Comparison of ENCODE assay signal across 9 cellular contexts in the genomic region with DNA sequence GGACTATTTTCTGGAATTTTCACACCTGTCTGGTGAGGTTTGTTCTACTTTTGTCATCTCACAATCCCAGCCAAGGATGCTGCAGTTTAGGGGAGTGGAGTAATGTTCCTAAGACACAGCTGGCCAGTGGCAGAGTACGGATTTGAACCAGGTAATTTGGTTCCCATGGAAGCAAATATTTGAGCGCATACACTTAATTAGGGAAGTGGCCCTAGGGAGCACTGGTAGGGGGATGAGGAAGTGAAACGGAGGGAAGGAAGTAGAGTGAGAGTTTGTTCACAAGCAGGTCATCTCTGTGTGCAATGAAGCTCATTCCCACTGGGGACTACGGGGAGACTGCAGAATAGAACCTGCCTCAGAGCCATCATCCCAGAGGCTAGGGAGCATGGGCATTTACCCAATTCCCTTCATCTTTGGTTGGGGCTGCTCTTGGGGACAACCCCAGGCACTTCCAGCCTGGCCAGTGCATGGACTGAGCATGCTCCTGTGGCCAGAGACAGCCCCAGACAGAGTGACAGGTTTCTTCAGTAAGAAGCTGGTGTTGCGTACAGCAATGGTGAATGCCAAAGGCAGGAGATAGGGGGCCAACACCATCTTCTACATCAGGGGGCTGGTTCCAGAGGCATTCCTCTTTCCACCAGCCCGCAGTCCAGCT.
DNase-seq lines count a peak whose midpoint lies in the region; ATAC-seq and TF ChIP-seq lines count a peak whose summit lies in the region.
"Had no signal": no experiment of that assay in that cellular context is flagged by ENCODE, and none has a peak within 500 bp of the region (broad histone marks: within the 10 kb centered on the region; RNA-seq: fewer than 3 reads in every experiment).

No MANE protein-coding gene starts in this region.

- no peak overlapping the region for H3K27ac Mint-ChIP-seq in activated CD4-positive, alpha-beta memory T cell treated with anti-CD3 and anti-CD28 coated beads for 36 hours

- peaks cover 13% of the 10 kb centered on the region for H3K4me1 ChIP-seq in effector memory CD4-positive, alpha-beta T cell (ENCODE audit: control insufficient read depth, insufficient read depth, low read length, poor library complexity, severe bottlenecking)

- POLR2A ChIA-PET in activated CD4-positive, alpha-beta memory T cell treated with anti-CD3 and anti-CD28 coated beads for 36 hours (lab: Charles Lee) = interaction anchor here (0.6 kb wide), 1 partner anchor 89 kb away, joined by 3 read pairs; no protein-coding TSS in a partner anchor

- intact Hi-C loops in activated CD4-positive, alpha-beta memory T cell treated with anti-CD3 and anti-CD28 coated beads for 36 hours (cut with micrococcal nuclease) = loop anchor here (5.0 to 10.0 kb wide), 3 partner anchors 105 to 377 kb away; a partner anchor contains a TSS

- TF ChIP-seq CTCF in choroid plexus epithelial cell (conservative IDR thresholded peaks at IDR 0.05; ENCODE audit: low read depth, low read length) = no peak

- no peak overlapping the region for H3K4me3 ChIP-seq in choroid plexus epithelial cell (ENCODE audit: low read depth, low read length)
- H3K4me3 ChIP-seq in effector memory CD4-positive, alpha-beta T cell (ENCODE audit: insufficient read depth, low read depth, low read length, poor library complexity, severe bottlenecking) = no peak overlapping the region

- H3K9me3 ChIP-seq in effector memory CD4-positive, alpha-beta T cell (ENCODE audit: control insufficient read depth, low read length) = no peaks in the 10 kb centered on the region

- CTCF ChIA-PET in activated CD4-positive, alpha-beta memory T cell treated with anti-CD3 and anti-CD28 coated beads for 36 hours (lab: Charles Lee) = interaction anchor here (0.5 to 1.1 kb wide), 3 partner anchors 168 to 227 kb away, joined by 3 to 4 read pairs (median 3); no protein-coding TSS in a partner anchor

- peak; percentile 52 for ATAC-seq in GM19455 (IDR thresholded peaks at IDR 0.05; ENCODE audit: unreplicated experiment)
- ATAC-seq in HG03342 (IDR thresholded peaks at IDR 0.05; ENCODE audit: unreplicated experiment) = peak; percentile 74
- ATAC-seq: natural killer cell treated with Interleukin-12 subunit alpha and Interleukin-12 subunit beta and Interleukin-15 and Interleukin-18, amount 100 ng/mL, for 72 hours had no signal

- no peaks in the 10 kb centered on the region for H3K36me3 Mint-ChIP-seq in activated CD4-positive, alpha-beta memory T cell treated with anti-CD3 and anti-CD28 coated beads for 36 hours
- H3K36me3 Mint-ChIP-seq: natural killer cell treated with Interleukin-12 subunit alpha and Interleukin-12 subunit beta and Interleukin-15 and Interleukin-18, amount 100 ng/mL, for 72 hours had no signal

- no peak overlapping the region for H3K27ac ChIP-seq in effector memory CD4-positive, alpha-beta T cell (ENCODE audit: insufficient read depth, low read length, poor library complexity, severe bottlenecking)

- H3K9me3 Mint-ChIP-seq in activated CD4-positive, alpha-beta memory T cell treated with anti-CD3 and anti-CD28 coated beads for 36 hours = no peaks in the 10 kb centered on the region
- H3K9me3 Mint-ChIP-seq: natural killer cell treated with Interleukin-12 subunit alpha and Interleukin-12 subunit beta and Interleukin-15 and Interleukin-18, amount 100 ng/mL, for 72 hours had no signal

- H3K4me1 Mint-ChIP-seq in activated CD4-positive, alpha-beta memory T cell treated with anti-CD3 and anti-CD28 coated beads for 36 hours (ENCODE audit: low read depth) = peaks cover 22% of the 10 kb centered on the region

- DNase-seq in CD1c-positive myeloid dendritic cell (ENCODE audit: extremely low spot score) = peak; percentile 91
- peak; percentile 47 for DNase-seq in choroid plexus epithelial cell (ENCODE audit: low read depth)
- no peak for DNase-seq in NCI-H82 (lab: John Stamatoyannopoulos, UW)
- no peak for DNase-seq in effector memory CD4-positive, alpha-beta T cell
- DNase-seq in activated CD4-positive, alpha-beta memory T cell treated with anti-CD3 and anti-CD28 coated beads for 36 hours = no peak
- no peak for DNase-seq in epidermal melanocyte (ENCODE audit: insufficient read length, low spot score)

- peaks cover 3% of the 10 kb centered on the region for H3K27me3 Mint-ChIP-seq in activated CD4-positive, alpha-beta memory T cell treated with anti-CD3 and anti-CD28 coated beads for 36 hours

- H3K36me3 ChIP-seq in effector memory CD4-positive, alpha-beta T cell (ENCODE audit: control insufficient read depth, insufficient read depth, low read length) = no peaks in the 10 kb centered on the region

- no peak overlapping the region for H3K4me3 Mint-ChIP-seq in activated CD4-positive, alpha-beta memory T cell treated with anti-CD3 and anti-CD28 coated beads for 36 hours

- H3K27me3 ChIP-seq in effector memory CD4-positive, alpha-beta T cell (replicated peaks; ENCODE audit: control insufficient read depth, insufficient read depth, low read length, poor library complexity, severe bottlenecking) = no peaks in the 10 kb centered on the region

Comparison
In these comparisons a context has a peak if more than half of its experiments do, and no peak if none do; other contexts are left out.
1. DNase-seq: peak in CD1c-positive myeloid dendritic cell (single experiment) and choroid plexus epithelial cell (single experiment); none in NCI-H82 (single experiment), effector memory CD4-positive, alpha-beta T cell (0 of 3), activated CD4-positive, alpha-beta memory T cell treated with anti-CD3 and anti-CD28 coated beads for 36 hours (single experiment) and epidermal melanocyte (single experiment).